In the genomic region with DNA sequence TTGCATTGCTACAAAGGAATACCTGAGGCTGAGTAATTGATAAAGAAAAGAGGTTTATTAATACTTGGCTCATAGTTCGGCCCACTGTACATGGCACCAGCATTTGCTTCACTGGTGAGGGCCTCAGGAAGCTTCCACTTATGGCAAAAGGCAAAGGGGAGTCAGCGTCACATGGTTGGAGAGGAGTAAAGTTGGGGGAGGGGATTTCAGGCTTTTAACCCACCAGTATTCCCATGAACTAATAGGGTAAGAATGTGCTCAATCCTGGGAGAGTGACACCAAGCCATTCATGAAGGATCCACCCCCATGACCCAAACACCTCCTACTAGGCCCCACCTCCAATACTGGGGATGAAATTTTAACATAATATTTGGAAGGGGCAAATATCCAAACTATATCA, we compare ENCODE assay signal across 23 cellular contexts.
"Had no signal": no experiment of that assay in that cellular context is flagged by ENCODE, and none has a peak within 500 bp of the region (broad histone marks: within the 10 kb centered on the region; RNA-seq: fewer than 3 reads in every experiment).

No MANE protein-coding gene starts in this region.

- H3K36me3 ChIP-seq: esophagus squamous epithelium, gastrocnemius medialis, right atrium auricular region, spleen, vagina had no signal

- H3K4me3 ChIP-seq: esophagus squamous epithelium, gastrocnemius medialis, right atrium auricular region, spleen, testis, vagina had no signal

- H3K27ac ChIP-seq: esophagus squamous epithelium, gastrocnemius medialis, right atrium auricular region, spleen, testis, vagina had no signal

- H3K4me1 ChIP-seq: esophagus squamous epithelium, gastrocnemius medialis, right atrium auricular region, spleen, testis, vagina had no signal

- H3K27me3 ChIP-seq: esophagus squamous epithelium, gastrocnemius medialis, right atrium auricular region, spleen, testis, vagina had no signal

- ATAC-seq: gastrocnemius medialis, left cardiac atrium had no signal

- H3K9me3 ChIP-seq: esophagus squamous epithelium, gastrocnemius medialis, right atrium auricular region, spleen, testis, vagina had no signal

- DNase-seq: activated CD4-positive, alpha-beta T cell treated with anti-CD3 and anti-CD28 coated beads for 4 hours; activated CD4-positive, alpha-beta T cell treated with anti-CD3 and anti-CD28 coated beads, Interleukin-2, amount 50 U/mL, for 48 hours; activated CD4-positive, CD25-positive, alpha-beta regulatory T cell; activated CD8-positive, alpha-beta memory T cell treated with anti-CD3 and anti-CD28 coated beads, Interleukin-2, amount 50 U/mL, for 48 hours; activated naive CD4-positive, alpha-beta T cell treated with Interleukin-2 at 50 U/mL for 16 hours; activated naive CD8-positive, alpha-beta T cell treated with anti-CD3 and anti-CD28 coated beads for 36 hours; activated T-cell treated with anti-CD3 and anti-CD28 coated beads, Interleukin-2, amount 50 U/mL, for 48 hours; central memory CD4-positive, alpha-beta T cell; dermis blood vessel endothelial cell; esophagus squamous epithelium; gastrocnemius medialis; hippocampal formation; immature natural killer cell; left cardiac atrium; naive B cell; spleen; stimulated activated CD4-positive, alpha-beta T cell treated with anti-CD3 and anti-CD28 coated beads, Interleukin-4, amount 100 ng/mL, for 1 hour; stimulated activated naive CD4-positive, alpha-beta T cell; T-helper 1 cell; T1000; testis had no signal
